ENCODE assay signal across 1 cellular context in genomic region chr1:10213186-10213585, GRCh38.
TF ChIP-seq lines count a peak whose summit lies in the region.

No MANE protein-coding gene starts in this region.

TF ChIP-seq in HCT116, 20 proteins besides CTCF, POLR2A, EP300 and RAD21 (continued from another document):
- TF ChIP-seq JUND (IDR thresholded peaks at IDR 0.05) = no peak
- TF ChIP-seq CEBPB (IDR thresholded peaks at IDR 0.05; ENCODE audit: low read depth) = no peak
TF ChIP-seq in HCT116: peak in this region for 1.
